ENCODE assay signal across 1 cellular context in genomic region chr7:117019786-117020604, GRCh38.
TF ChIP-seq lines count a peak whose summit lies in the region.

No MANE protein-coding gene starts in this region.

TF ChIP-seq in K562, 482 proteins besides CTCF, POLR2A, EP300 and RAD21 (continued from another document and continues in another):
- TF ChIP-seq ZNF512 (tag; IDR thresholded peaks at IDR 0.05), result no peak
- 0 out of 2 replicates have a peak, but pooled peaks have one; percentile 5 for TF ChIP-seq TEAD4 (IDR thresholded peaks at IDR 0.05; ENCODE audit: low read length)
- TF ChIP-seq TEAD4 (CRISPR knock-in tag; IDR thresholded peaks at IDR 0.05; ENCODE audit: borderline replicate concordance), result no peak
- TF ChIP-seq ZNF217 (CRISPR knock-in tag; IDR thresholded peaks at IDR 0.05), result no peak
- TF ChIP-seq SFPQ (IDR thresholded peaks at IDR 0.05; ENCODE audit: low read depth, low read length), result no peak
- TF ChIP-seq MTA3 (IDR thresholded peaks at IDR 0.05; ENCODE audit: borderline replicate concordance), result peak; percentile 82; the same call in 1 of the 2 replicates
- TF ChIP-seq PKNOX1 (IDR thresholded peaks at IDR 0.05), result peak; percentile 85
- TF ChIP-seq TAF1 (IDR thresholded peaks at IDR 0.05; ENCODE audit: control insufficient read depth, extremely low read depth, insufficient read depth, low read length, severe bottlenecking), result peak; percentile 24
- no peak for TF ChIP-seq SRSF3 (IDR thresholded peaks at IDR 0.05; ENCODE audit: insufficient read depth, low read length)
- TF ChIP-seq PTRF (tag; IDR thresholded peaks at IDR 0.05), result no peak
- TF ChIP-seq ZNF764 (CRISPR knock-in tag; IDR thresholded peaks at IDR 0.05; ENCODE audit: low read depth), result no peak
- TF ChIP-seq HIVEP1 (CRISPR knock-in tag; IDR thresholded peaks at IDR 0.05), result no peak
- TF ChIP-seq ZNF280A (IDR thresholded peaks at IDR 0.05; ENCODE audit: low read depth, partially characterized antibody), result no peak
- no peak for TF ChIP-seq ARID4B (CRISPR knock-in tag; IDR thresholded peaks at IDR 0.05)
- peak in 1 of 2 experiments; percentile 54; a peak in 1 of 4 replicates for TF ChIP-seq RCOR1 (IDR thresholded peaks at IDR 0.05; ENCODE audit: borderline replicate concordance in 1 of 2, low read depth in 2 of 2, low read length in 2 of 2)
- TF ChIP-seq ATF1 (CRISPR knock-in tag; IDR thresholded peaks at IDR 0.05), result no peak
- TF ChIP-seq ATF1 (tag; IDR thresholded peaks at IDR 0.05), result peak; percentile 96
- TF ChIP-seq ZNF592 (IDR thresholded peaks at IDR 0.05), result 0 out of 2 replicates have a peak, but pooled peaks have one; percentile 42
- peak; percentile 24; the same call in 1 of the 2 replicates for TF ChIP-seq EP400 (IDR thresholded peaks at IDR 0.05)
- TF ChIP-seq RB1 (IDR thresholded peaks at IDR 0.05; ENCODE audit: low read depth), result peak; percentile 31; the same call in 1 of the 2 replicates
- TF ChIP-seq TFAP4 (CRISPR knock-in tag; IDR thresholded peaks at IDR 0.05; ENCODE audit: borderline replicate concordance), result peak; percentile 62; the same call in 1 of the 2 replicates
- no peak for TF ChIP-seq TCF7 (IDR thresholded peaks at IDR 0.05; ENCODE audit: borderline replicate concordance)
- no peak for TF ChIP-seq ZNF766 (CRISPR knock-in tag; conservative IDR thresholded peaks at IDR 0.05)
- no peak for TF ChIP-seq NFE2 (IDR thresholded peaks at IDR 0.05; ENCODE audit: low read depth)
- TF ChIP-seq MLLT1 (IDR thresholded peaks at IDR 0.05), result peak in 1 of 2 experiments; percentile 36; a peak in 1 of 4 replicates
- TF ChIP-seq ZNF717 (CRISPR knock-in tag; IDR thresholded peaks at IDR 0.05), result no peak
- TF ChIP-seq PBX2 (CRISPR knock-in tag; IDR thresholded peaks at IDR 0.05; ENCODE audit: low read depth), result no peak
- TF ChIP-seq PBX2 (tag; conservative IDR thresholded peaks at IDR 0.05; ENCODE audit: low read depth), result 0 out of 2 replicates have a peak, but pooled peaks have one; percentile 5
- TF ChIP-seq PHB2 (IDR thresholded peaks at IDR 0.05; ENCODE audit: low read depth), result no peak
- peak; percentile 65; the same call in 1 of the 2 replicates for TF ChIP-seq SMARCE1 (IDR thresholded peaks at IDR 0.05)
- TF ChIP-seq ELF2 (CRISPR knock-in tag; IDR thresholded peaks at IDR 0.05), result no peak
- peak; percentile 39 for TF ChIP-seq NCOR1 (IDR thresholded peaks at IDR 0.05)
- peak; percentile 59 for TF ChIP-seq SAP30 (IDR thresholded peaks at IDR 0.05; ENCODE audit: borderline replicate concordance, insufficient read depth, low read depth, low read length, poor library complexity, severe bottlenecking)
- TF ChIP-seq MEIS2 (IDR thresholded peaks at IDR 0.05; ENCODE audit: partially characterized antibody), result peak; percentile 50
- TF ChIP-seq HDAC1 (IDR thresholded peaks at IDR 0.05), result peak in 1 of 2 experiments; percentile 76; a peak in 1 of 4 replicates
- TF ChIP-seq ZKSCAN1 (IDR thresholded peaks at IDR 0.05; ENCODE audit: low read depth, low read length), result peak; percentile 28; the same call in 1 of the 2 replicates
